ENCODE assay signal across 22 cellular contexts in genomic region chr12:23006413-23006812, GRCh38.
"Had no signal": no experiment of that assay in that cellular context is flagged by ENCODE, and none has a peak within 500 bp of the region (broad histone marks: within the 10 kb centered on the region; RNA-seq: fewer than 3 reads in every experiment).

No MANE protein-coding gene starts in this region.

- H3K36me3 ChIP-seq: lower lobe of right lung, upper lobe of left lung had no signal

- H3K36me3 Mint-ChIP-seq: activated CD4-positive, alpha-beta memory T cell treated with anti-CD3 and anti-CD28 coated beads for 36 hours; activated naive CD8-positive, alpha-beta T cell treated with anti-CD3 and anti-CD28 coated beads for 36 hours; natural killer cell; stimulated activated effector memory CD8-positive, alpha-beta T cell treated with anti-CD3 and anti-CD28 coated beads, Interleukin-12 subunit alpha, Interleukin-12 subunit beta, amount 100 ng/mL, for 72 hours had no signal

- H3K4me3 Mint-ChIP-seq: activated CD4-positive, alpha-beta memory T cell treated with anti-CD3 and anti-CD28 coated beads for 36 hours; activated CD4-positive, alpha-beta T cell treated with anti-CD3 and anti-CD28 coated beads for 36 hours; activated naive CD8-positive, alpha-beta T cell treated with anti-CD3 and anti-CD28 coated beads for 36 hours; effector memory CD8-positive, alpha-beta T cell; natural killer cell; stimulated activated effector memory CD8-positive, alpha-beta T cell treated with anti-CD3 and anti-CD28 coated beads, Interleukin-12 subunit alpha, Interleukin-12 subunit beta, amount 100 ng/mL, for 72 hours had no signal

- H3K4me3 ChIP-seq: body of pancreas, lower lobe of right lung, SK-N-MC, skin epidermis, testis, upper lobe of left lung had no signal

- H3K27me3 ChIP-seq: body of pancreas, testis, upper lobe of left lung had no signal

- H3K9me3 ChIP-seq: body of pancreas, lower lobe of right lung, testis, upper lobe of left lung had no signal

- H3K9me3 Mint-ChIP-seq: activated CD4-positive, alpha-beta memory T cell treated with anti-CD3 and anti-CD28 coated beads for 36 hours; activated naive CD8-positive, alpha-beta T cell treated with anti-CD3 and anti-CD28 coated beads for 36 hours; effector memory CD8-positive, alpha-beta T cell; stimulated activated effector memory CD8-positive, alpha-beta T cell treated with anti-CD3 and anti-CD28 coated beads, Interleukin-12 subunit alpha, Interleukin-12 subunit beta, amount 100 ng/mL, for 72 hours had no signal

- H3K4me1 Mint-ChIP-seq: activated CD4-positive, alpha-beta T cell treated with anti-CD3 and anti-CD28 coated beads for 36 hours; activated naive CD8-positive, alpha-beta T cell treated with anti-CD3 and anti-CD28 coated beads for 36 hours; natural killer cell; stimulated activated effector memory CD8-positive, alpha-beta T cell treated with anti-CD3 and anti-CD28 coated beads, Interleukin-12 subunit alpha, Interleukin-12 subunit beta, amount 100 ng/mL, for 72 hours had no signal

- H3K27me3 Mint-ChIP-seq: activated CD4-positive, alpha-beta memory T cell treated with anti-CD3 and anti-CD28 coated beads for 36 hours; activated CD4-positive, alpha-beta T cell treated with anti-CD3 and anti-CD28 coated beads for 36 hours; activated naive CD8-positive, alpha-beta T cell treated with anti-CD3 and anti-CD28 coated beads for 36 hours; effector memory CD8-positive, alpha-beta T cell had no signal

- H3K27ac ChIP-seq: body of pancreas, epithelial cell of prostate, lower lobe of right lung, SK-N-MC, skin epidermis, testis, upper lobe of left lung had no signal

- ATAC-seq: activated CD4-positive, alpha-beta T cell treated with anti-CD3 and anti-CD28 coated beads for 36 hours; body of pancreas; effector memory CD8-positive, alpha-beta T cell; lower lobe of right lung; natural killer cell; stimulated activated effector memory CD8-positive, alpha-beta T cell treated with anti-CD3 and anti-CD28 coated beads, Interleukin-12 subunit alpha, Interleukin-12 subunit beta, amount 100 ng/mL, for 72 hours had no signal

- H3K27ac Mint-ChIP-seq: activated CD4-positive, alpha-beta memory T cell treated with anti-CD3 and anti-CD28 coated beads for 36 hours; activated CD4-positive, alpha-beta T cell treated with anti-CD3 and anti-CD28 coated beads for 36 hours; activated naive CD8-positive, alpha-beta T cell treated with anti-CD3 and anti-CD28 coated beads for 36 hours; effector memory CD8-positive, alpha-beta T cell; natural killer cell; stimulated activated effector memory CD8-positive, alpha-beta T cell treated with anti-CD3 and anti-CD28 coated beads, Interleukin-12 subunit alpha, Interleukin-12 subunit beta, amount 100 ng/mL, for 72 hours had no signal

- DNase-seq: activated CD4-positive, alpha-beta memory T cell treated with anti-CD3 and anti-CD28 coated beads for 36 hours; activated CD4-positive, alpha-beta T cell treated with anti-CD3 and anti-CD28 coated beads for 36 hours; activated naive CD4-positive, alpha-beta T cell; activated naive CD8-positive, alpha-beta T cell treated with anti-CD3 and anti-CD28 coated beads for 36 hours; amniotic stem cell; body of pancreas; cerebellar nuclear complex; dermis blood vessel endothelial cell; effector memory CD8-positive, alpha-beta T cell; foreskin melanocyte; head of caudate nucleus; lower lobe of right lung; natural killer cell; occipital lobe; posterior cingulate gyrus; stimulated activated CD4-positive, alpha-beta T cell treated with anti-CD3 and anti-CD28 coated beads, Interleukin-2, amount 100 ng/mL, for 48 hours; testis; upper lobe of left lung had no signal

- H3K4me1 ChIP-seq: body of pancreas, lower lobe of right lung, testis had no signal
